ENCODE assay signal across 14 cellular contexts in the genomic region with DNA sequence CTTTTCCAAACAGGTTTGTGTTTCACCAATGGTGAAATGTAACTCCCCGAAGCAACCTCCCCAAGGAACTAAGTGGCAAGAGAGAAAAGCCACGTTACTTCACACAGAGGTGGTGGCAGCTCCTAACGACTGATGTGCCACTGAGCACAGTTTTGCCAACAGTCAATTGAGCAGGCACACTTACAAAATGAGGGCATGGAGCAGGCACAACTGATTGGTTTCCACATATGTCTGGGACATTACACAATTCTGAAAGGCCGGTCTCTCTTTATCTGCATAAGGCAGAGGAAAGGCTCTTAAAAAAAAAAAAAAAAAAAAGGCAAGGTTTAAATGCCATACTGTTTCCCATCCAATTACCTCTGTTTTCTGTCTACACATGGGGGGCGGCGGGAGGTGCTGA.
A peak's percentile ranks its signal among the peaks of the same experiment; 100 is the strongest.
DNase-seq lines count a peak whose midpoint lies in the region; ATAC-seq and TF ChIP-seq lines count a peak whose summit lies in the region.
"Had no signal": no experiment of that assay in that cellular context is flagged by ENCODE, and none has a peak within 500 bp of the region (broad histone marks: within the 10 kb centered on the region; RNA-seq: fewer than 3 reads in every experiment).

No MANE protein-coding gene starts in this region.

- no peak overlapping the region for H3K9ac ChIP-seq in BLaER1
- H3K9ac ChIP-seq in BLaER1 treated with 17β-estradiol and CSF1 and Interleukin-3, amounts not matched to agents 10 nM and 100 nM: no peak overlapping the region
- H3K9ac ChIP-seq in adipocyte (ENCODE audit: low read length): no peak overlapping the region

- ATAC-seq in right lobe of liver: peak; percentile 87 to 94 (median 88)
- no peak for ATAC-seq in GM18907 (IDR thresholded peaks at IDR 0.05; ENCODE audit: unreplicated experiment)
- ATAC-seq in GM19035 (IDR thresholded peaks at IDR 0.05; ENCODE audit: unreplicated experiment): no peak
- ATAC-seq: A549 had no signal

- peak overlapping the region; percentile 84 for H3K4me2 ChIP-seq in BLaER1
- peak overlapping the region in 8 of 11 experiments; percentile 37 to 87 (median 68); a peak in 11 of 22 replicates for H3K4me2 ChIP-seq in BLaER1 treated with 17β-estradiol and CSF1 and Interleukin-3, amounts not matched to agents 10 nM and 100 nM
- H3K4me2 ChIP-seq: A549 had no signal

- WGBS in right lobe of liver (ENCODE audit: insufficient coverage, low coverage, low lambda C conversion rate, missing lambda C conversion rate): 31% methylated on average over 6 of the region's 6 CpGs

- DNase-seq in adipocyte (ENCODE audit: low read depth) (peak; percentile 38), right lobe of liver (peak in 2 of 3 donors; percentile 29 to 73), H7 (no peak), NCI-H1694 (lab: John Stamatoyannopoulos, UW) (no peak)
- DNase-seq: BE2C; Caco-2; CD8-positive, alpha-beta memory T cell; DND-41; GDM1 had no signal

- no peak for TF ChIP-seq CTCF in right lobe of liver (IDR thresholded peaks at IDR 0.05)

- H3K4me1 ChIP-seq in BLaER1 (peaks cover 70% of the 10 kb centered on the region), adipocyte (ENCODE audit: control insufficient read depth, insufficient read depth, low read length) (peaks cover 12% of the 10 kb centered on the region), right lobe of liver (peaks cover 0 to 23% (median 8%) of the 10 kb centered on the region in 4 donors)
- H3K4me1 ChIP-seq in BLaER1 treated with 17β-estradiol and CSF1 and Interleukin-3, amounts not matched to agents 10 nM and 100 nM: peaks cover 8 to 74% (median 55%) of the 10 kb centered on the region in 10 experiments
- H3K4me1 ChIP-seq: A549, BE2C, Caco-2 had no signal

- no peaks in the 10 kb centered on the region for H4K20me1 ChIP-seq in BLaER1
- H4K20me1 ChIP-seq in BLaER1 treated with 17β-estradiol and CSF1 and Interleukin-3, amounts not matched to agents 10 nM and 100 nM: no peaks in the 10 kb centered on the region

- no peak overlapping the region for H3K4me3 ChIP-seq in BLaER1
- H3K4me3 ChIP-seq in BLaER1 treated with 17β-estradiol and CSF1 and Interleukin-3, amounts not matched to agents 10 nM and 100 nM: no peak overlapping the region
- H3K4me3 ChIP-seq in adipocyte (ENCODE audit: low read length): no peak overlapping the region
- H3K4me3 ChIP-seq in right lobe of liver: no peak overlapping the region
- no peak overlapping the region for H3K4me3 ChIP-seq in H7 (ENCODE audit: insufficient read depth, low read depth, low read length)
- H3K4me3 ChIP-seq: A549 had no signal

- H3K27me3 ChIP-seq in BLaER1 (no peaks in the 10 kb centered on the region), adipocyte (replicated peaks; ENCODE audit: control insufficient read depth, insufficient read depth, low read length) (no peaks in the 10 kb centered on the region), right lobe of liver (no peaks in the 10 kb centered on the region), H7 (ENCODE audit: control insufficient read depth, insufficient read depth, low read length) (no peaks in the 10 kb centered on the region)
- H3K27me3 ChIP-seq in BLaER1 treated with 17β-estradiol and CSF1 and Interleukin-3, amounts not matched to agents 10 nM and 100 nM: no peaks in the 10 kb centered on the region
- H3K27me3 ChIP-seq: BE2C had no signal

- no peak for TF ChIP-seq POLR2A in right lobe of liver (IDR thresholded peaks at IDR 0.05)

- H3K27ac ChIP-seq in BLaER1 (no peak overlapping the region), right lobe of liver (peak overlapping the region in 1 of 3 donors; percentile 33)
- H3K27ac ChIP-seq in BLaER1 treated with 17β-estradiol and CSF1 and Interleukin-3, amounts not matched to agents 10 nM and 100 nM: no peak overlapping the region
- H3K27ac ChIP-seq: A549 had no signal

- intact Hi-C loops in right lobe of liver (cut with DNase I): no loop called here

- H3K9me3 ChIP-seq in BLaER1 (no peaks in the 10 kb centered on the region), adipocyte (ENCODE audit: control insufficient read depth, low read length) (no peaks in the 10 kb centered on the region), right lobe of liver (no peaks in the 10 kb centered on the region)
- no peaks in the 10 kb centered on the region for H3K9me3 ChIP-seq in BLaER1 treated with 17β-estradiol and CSF1 and Interleukin-3, amounts not matched to agents 10 nM and 100 nM (replicated peaks in 1 of 11)
- H3K9me3 ChIP-seq: A549, BE2C, Caco-2 had no signal

- no peaks in the 10 kb centered on the region for H3K36me3 ChIP-seq in BLaER1
- H3K36me3 ChIP-seq in BLaER1 treated with 17β-estradiol and CSF1 and Interleukin-3, amounts not matched to agents 10 nM and 100 nM: no peaks in the 10 kb centered on the region
- no peaks in the 10 kb centered on the region for H3K36me3 ChIP-seq in adipocyte (ENCODE audit: control insufficient read depth, insufficient read depth, low read length, severe bottlenecking)
- H3K36me3 ChIP-seq in right lobe of liver: no peaks in the 10 kb centered on the region
- no peaks in the 10 kb centered on the region for H3K36me3 ChIP-seq in H7 (replicated peaks; ENCODE audit: control insufficient read depth, insufficient read depth, low read length)
- H3K36me3 ChIP-seq: BE2C had no signal

Comparison
In these comparisons a context has a peak if more than half of its experiments do, and no peak if none do; other contexts are left out.
1. DNase-seq: peak in adipocyte (single experiment) and right lobe of liver (2 of 3); none in H7 (single experiment) and NCI-H1694 (single experiment).
2. ATAC-seq: peak in right lobe of liver (4 of 4); none in GM18907 (single experiment) and GM19035 (single experiment).